24 cellular contexts compared by ENCODE assay signal in the genomic region with DNA sequence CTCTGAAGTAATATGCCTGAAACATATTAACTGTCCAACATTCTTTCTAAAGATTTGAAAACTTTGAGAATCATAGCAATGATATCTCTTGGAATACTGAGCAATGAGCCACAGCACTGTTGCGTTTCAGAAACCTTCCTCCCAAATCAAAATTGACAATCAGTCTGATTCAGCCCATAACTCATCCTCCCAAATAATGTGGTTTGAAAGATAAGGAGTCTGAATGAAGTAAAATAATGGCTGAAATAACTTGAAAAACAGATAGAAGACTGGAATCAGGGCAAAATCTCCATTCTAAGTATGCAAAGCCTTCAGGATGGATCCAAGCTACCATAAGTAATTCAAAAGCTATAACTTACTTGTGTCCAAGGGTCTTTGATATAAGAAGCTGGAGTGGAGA.
"Had no signal": no experiment of that assay in that cellular context is flagged by ENCODE, and none has a peak within 500 bp of the region (broad histone marks: within the 10 kb centered on the region; RNA-seq: fewer than 3 reads in every experiment).

No MANE protein-coding gene starts in this region.

- H3K4me2 ChIP-seq: KMS-11 had no signal

- H3K9ac ChIP-seq: KMS-11 had no signal

- FAIRE-seq: RCC 7860 had no signal

- H3K27ac ChIP-seq: brain microvascular endothelial cell, cardiac muscle cell, KMS-11, VCaP had no signal

- H3K27me3 ChIP-seq: brain microvascular endothelial cell, cardiac muscle cell had no signal

- H3K4me3 ChIP-seq: cardiac muscle cell had no signal

- ATAC-seq: activated T-cell treated with anti-CD3 and anti-CD28 coated beads, Interleukin-2, amount 50 U/mL, for 72 hours; PC-3 had no signal

- DNase-seq: activated CD4-positive, alpha-beta memory T cell treated with anti-CD3 and anti-CD28 coated beads, Interleukin-2, amount 10 ng/mL, durations not matched to agents 7 days and 5 days; activated CD4-positive, alpha-beta T cell treated with anti-CD3 and anti-CD28 coated beads, Interleukin-2, amount 50 U/mL, for 1 hour; activated CD4-positive, CD25-positive, alpha-beta regulatory T cell; activated gamma-delta T cell treated with Interleukin-2 at 50 U/mL for 16 hours; activated naive CD4-positive, alpha-beta T cell treated with anti-CD3 and anti-CD28 coated beads, Interleukin-2, amount 10 ng/mL, durations not matched to agents 7 days and 5 days; activated naive CD8-positive, alpha-beta T cell treated with anti-CD3 and anti-CD28 coated beads, Interleukin-2, amount 10 ng/mL, durations not matched to agents 7 days and 5 days; activated T-cell treated with anti-CD3 and anti-CD28 coated beads for 4 hours; activated T-cell treated with anti-CD3 and anti-CD28 coated beads, Interleukin-2, amount 50 U/mL, for 72 hours; amygdala; brain microvascular endothelial cell; MV-4-11; NCI-H1092 treated with DMSO at 0.1 percent for 48 hours; NCI-H1417 treated with DMSO at 0.1 percent for 48 hours; NCI-H1694 treated with DMSO at 0.1 percent for 48 hours; NCI-H2029 treated with DMSO at 0.1 percent for 48 hours; NCI-H446; NCI-H524; PC-3; SHP77 treated with DMSO at 0.1 percent for 48 hours; T-helper 1 cell had no signal

- H3K36me3 ChIP-seq: brain microvascular endothelial cell, cardiac muscle cell had no signal
